ENCODE assay signal across 15 cellular contexts in genomic region chr2:120653871-120654270, GRCh38.
DNase-seq lines count a peak whose midpoint lies in the region; ATAC-seq and TF ChIP-seq lines count a peak whose summit lies in the region.
"Had no signal": no experiment of that assay in that cellular context is flagged by ENCODE, and none has a peak within 500 bp of the region (broad histone marks: within the 10 kb centered on the region; RNA-seq: fewer than 3 reads in every experiment).

No MANE protein-coding gene starts in this region.

- no peaks in the 10 kb centered on the region for H3K9me2 ChIP-seq in MM.1S (replicated peaks; ENCODE audit: insufficient read depth, low read length)

- peak overlapping the region; percentile 21 for H3K4me3 Mint-ChIP-seq in endodermal cell
- H3K4me3 Mint-ChIP-seq: CD4-positive, alpha-beta memory T cell had no signal

- H2BK12ac ChIP-seq in neuronal stem cell (ENCODE audit: low read length), result no peak overlapping the region

- H3K4me1 ChIP-seq in left ventricle myocardium inferior, result peaks cover 7% of the 10 kb centered on the region
- H3K4me1 ChIP-seq in endodermal cell (ENCODE audit: control insufficient read depth, insufficient read depth, low read length), result no peaks in the 10 kb centered on the region
- peaks cover 0 to 4% of the 10 kb centered on the region in 2 donors for H3K4me1 ChIP-seq in neuronal stem cell (ENCODE audit: control insufficient read depth in 2 of 2, insufficient read depth in 1 of 2, low read depth in 1 of 2, low read length in 2 of 2)
- H3K4me1 ChIP-seq in MM.1S (ENCODE audit: low read length), result no peaks in the 10 kb centered on the region

- no peak overlapping the region for H2BK5ac ChIP-seq in neuronal stem cell (ENCODE audit: low read length)

- H3K79me1 ChIP-seq in neuronal stem cell (ENCODE audit: low read depth, low read length), result no peaks in the 10 kb centered on the region

- H2AK5ac ChIP-seq in neuronal stem cell (ENCODE audit: low read depth, low read length), result no peak overlapping the region

- 94% methylated on average over 10 to 13 of the region's 13 CpGs for WGBS in endodermal cell (ENCODE audit: insufficient coverage in 1 of 2, insufficient read length in 1 of 2), 2 experiments
- no CpG with 5 or more reads among the region's 13 CpGs for WGBS in neuronal stem cell (ENCODE audit: extremely low coverage in 2 of 2, insufficient read length in 2 of 2, insufficient replicate concordance in 1 of 2), 2 donors

- H3K4ac ChIP-seq in neuronal stem cell (ENCODE audit: low read length), result no peak overlapping the region

- TF ChIP-seq CTCF in left ventricle myocardium inferior (IDR thresholded peaks at IDR 0.05; ENCODE audit: borderline replicate concordance) (no peak), endodermal cell (conservative IDR thresholded peaks at IDR 0.05) (no peak), MM.1S (IDR thresholded peaks at IDR 0.05; ENCODE audit: low read length) (no peak), RWPE1 (conservative IDR thresholded peaks at IDR 0.05; ENCODE audit: low read depth) (no peak)

- no peak overlapping the region for H2BK120ac ChIP-seq in neuronal stem cell (ENCODE audit: low read depth, low read length)

- peaks cover 75% of the 10 kb centered on the region for H3K27me3 Mint-ChIP-seq in endodermal cell (ENCODE audit: insufficient read depth)

- H3K79me2 ChIP-seq in MM.1S (ENCODE audit: low read length), result no peaks in the 10 kb centered on the region

- peaks cover 37% of the 10 kb centered on the region for H3K27me3 ChIP-seq in left ventricle myocardium inferior (ENCODE audit: low read depth)
- H3K27me3 ChIP-seq in endodermal cell (ENCODE audit: control insufficient read depth, insufficient read depth, low read length, poor library complexity, severe bottlenecking), result no peaks in the 10 kb centered on the region
- peaks cover 0 to 23% (median 11%) of the 10 kb centered on the region in 3 experiments for H3K27me3 ChIP-seq in neuronal stem cell (ENCODE audit: control insufficient read depth in 3 of 3, insufficient read depth in 3 of 3, low read depth in 1 of 3, low read length in 3 of 3)
- H3K27me3 ChIP-seq in MM.1S (replicated peaks; ENCODE audit: insufficient read depth, low read length), result no peaks in the 10 kb centered on the region
- H3K27me3 ChIP-seq: BLaER1 had no signal

- H3K4me3 ChIP-seq in left ventricle myocardium inferior, result peak overlapping the region; percentile 47
- no peak overlapping the region for H3K4me3 ChIP-seq in endodermal cell (ENCODE audit: low read length)
- peak overlapping the region in 1 of 2 donors; percentile 8 for H3K4me3 ChIP-seq in neuronal stem cell (ENCODE audit: low read length in 2 of 2)
- no peak overlapping the region for H3K4me3 ChIP-seq in MM.1S (ENCODE audit: low read length)
- H3K4me3 ChIP-seq: BLaER1 had no signal

- H4K91ac ChIP-seq in neuronal stem cell (ENCODE audit: low read depth, low read length, poor library complexity), result no peak overlapping the region

- intact Hi-C loops in left ventricle myocardium inferior (cut with micrococcal nuclease), result no loop called here
- intact Hi-C loops in cardiac septum (cut with DNase I), result no loop called here

- peak overlapping the region; percentile 29 for H3K4me2 ChIP-seq in neuronal stem cell (ENCODE audit: insufficient read depth, low read length, poor library complexity, severe bottlenecking)
- H3K4me2 ChIP-seq in MM.1S (ENCODE audit: low read depth, low read length), result no peak overlapping the region
- H3K4me2 ChIP-seq: BLaER1 had no signal

- no peak overlapping the region for H2AFZ ChIP-seq in neuronal stem cell (ENCODE audit: low read length)
- H2AFZ ChIP-seq in MM.1S (ENCODE audit: low read length), result no peak overlapping the region

- DNase-seq in left ventricle myocardium inferior (no peak), cardiac septum (ENCODE audit: low spot score) (no peak), endodermal cell (peak; percentile 10), neuronal stem cell (ENCODE audit: low spot score) (no peak), MM.1S (no peak), RWPE1 (ENCODE audit: low spot score) (no peak)
- DNase-seq: 8988T; CD4-positive, alpha-beta memory T cell; DMS153; DMS79; GDM1 had no signal

- H3K9me3 ChIP-seq in left ventricle myocardium inferior (replicated peaks), result peaks cover 33% of the 10 kb centered on the region
- peaks cover 23% of the 10 kb centered on the region for H3K9me3 ChIP-seq in endodermal cell (ENCODE audit: control insufficient read depth, low read length)
- H3K9me3 ChIP-seq in neuronal stem cell (replicated peaks in 1 of 2; ENCODE audit: control insufficient read depth in 2 of 2, insufficient read depth in 1 of 2, low read depth in 1 of 2, low read length in 2 of 2), result peaks cover 5 to 6% of the 10 kb centered on the region in 2 donors
- H3K9me3 ChIP-seq in MM.1S (replicated peaks; ENCODE audit: insufficient read depth, low read length), result no peaks in the 10 kb centered on the region

- H3K9me3 Mint-ChIP-seq in endodermal cell, result peaks cover 41% of the 10 kb centered on the region

- CTCF ChIA-PET in RWPE1 (lab: Yijun Ruan, JAX), result no interaction called here

- POLR2A ChIA-PET in RWPE1 (lab: Yijun Ruan, JAX; ENCODE audit: low non-redundant PET), result no interaction called here

- no peaks in the 10 kb centered on the region for H4K20me1 ChIP-seq in MM.1S (ENCODE audit: insufficient read depth, low read length)
- H4K20me1 ChIP-seq: BLaER1 had no signal

- H3K14ac ChIP-seq in neuronal stem cell (ENCODE audit: low read length), result no peak overlapping the region

- peaks cover 6% of the 10 kb centered on the region for H3K36me3 Mint-ChIP-seq in endodermal cell (ENCODE audit: low read depth)
- H3K36me3 Mint-ChIP-seq: CD14-positive monocyte; CD4-positive, alpha-beta memory T cell had no signal

- no peak overlapping the region for H2BK15ac ChIP-seq in neuronal stem cell (ENCODE audit: low read length)

- no peak overlapping the region for H4K8ac ChIP-seq in neuronal stem cell (ENCODE audit: low read depth, low read length)

- H3K4me1 Mint-ChIP-seq in endodermal cell, result no peaks in the 10 kb centered on the region
- H3K4me1 Mint-ChIP-seq: CD14-positive monocyte; CD4-positive, alpha-beta memory T cell had no signal

- peak overlapping the region; percentile 7 for H3K23ac ChIP-seq in neuronal stem cell (ENCODE audit: low read depth, low read length, poor library complexity)

- H3K27ac ChIP-seq in left ventricle myocardium inferior (replicated peaks) (no peak overlapping the region), endodermal cell (ENCODE audit: low read depth, low read length) (no peak overlapping the region), neuronal stem cell (replicated peaks; ENCODE audit: low read length) (no peak overlapping the region), MM.1S (ENCODE audit: low read length) (no peak overlapping the region), RWPE1 (no peak overlapping the region)
- H3K27ac ChIP-seq: BLaER1 had no signal

- no peaks in the 10 kb centered on the region for H3F3A ChIP-seq in MM.1S (ENCODE audit: insufficient read depth, low read length)

- H3K27ac Mint-ChIP-seq in endodermal cell, result no peak overlapping the region
- H3K27ac Mint-ChIP-seq: CD14-positive monocyte; CD4-positive, alpha-beta memory T cell had no signal

- no peak overlapping the region for H3K9ac ChIP-seq in endodermal cell (ENCODE audit: extremely low read depth, low read length, poor library complexity, severe bottlenecking)
- no peak overlapping the region for H3K9ac ChIP-seq in neuronal stem cell (ENCODE audit: low read depth, low read length, poor library complexity)
- no peak overlapping the region for H3K9ac ChIP-seq in MM.1S (ENCODE audit: low read length)
- H3K9ac ChIP-seq: BLaER1 had no signal

- ATAC-seq in HG02840 (IDR thresholded peaks at IDR 0.05; ENCODE audit: low FRiP score, unreplicated experiment), result no peak
- ATAC-seq: HCT116 had no signal

- H3K36me3 ChIP-seq in left ventricle myocardium inferior (no peaks in the 10 kb centered on the region), endodermal cell (ENCODE audit: control insufficient read depth, insufficient read depth, low read length) (no peaks in the 10 kb centered on the region), neuronal stem cell (replicated peaks in 1 of 2; ENCODE audit: control insufficient read depth in 2 of 2, insufficient read depth in 2 of 2, low read length in 2 of 2) (no peaks in the 10 kb centered on the region), MM.1S (replicated peaks; ENCODE audit: insufficient read depth, low read length) (no peaks in the 10 kb centered on the region)
- H3K36me3 ChIP-seq: BLaER1 had no signal

- no peak overlapping the region for H3K18ac ChIP-seq in neuronal stem cell (ENCODE audit: low read length)
